In the genomic region with DNA sequence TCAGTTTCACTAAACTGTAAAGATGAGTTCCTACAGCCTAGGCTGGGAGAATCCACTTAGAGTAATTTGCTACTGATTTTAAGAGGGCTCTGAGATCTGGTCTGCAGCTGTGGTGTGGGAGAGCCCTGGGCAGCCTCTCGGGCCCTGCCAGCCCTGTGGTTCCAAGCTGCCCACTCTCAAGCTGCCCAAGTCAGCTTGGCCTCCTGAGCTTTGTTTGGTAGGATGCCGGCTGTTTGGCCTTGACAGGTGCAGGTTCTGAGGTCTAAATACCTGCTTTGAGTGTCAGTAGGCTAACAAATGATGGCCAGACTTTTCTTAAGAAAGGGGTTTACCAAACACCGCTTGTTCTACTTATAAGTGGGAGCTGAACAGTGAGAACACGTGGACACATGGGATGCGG, we compare ENCODE assay signal across 20 cellular contexts.
"Had no signal": no experiment of that assay in that cellular context is flagged by ENCODE, and none has a peak within 500 bp of the region (broad histone marks: within the 10 kb centered on the region; RNA-seq: fewer than 3 reads in every experiment).

No MANE protein-coding gene starts in this region.

- H3K4me3 ChIP-seq: MG63, SJSA1, SK-N-MC had no signal

- ATAC-seq: HepG2 had no signal

- DNase-seq: IMR-90, Karpas-422, KG1, MG63, NCI-H1092 treated with DMSO at 0.1 percent for 48 hours, NCI-H1436 treated with DMSO at 0.1 percent for 48 hours, NCI-H1694, NCI-H187 treated with DMSO at 0.1 percent for 48 hours, NCI-H2029 treated with DMSO at 0.1 percent for 48 hours, NCI-H2107, NCI-H2227 treated with DMSO at 0.1 percent for 48 hours, NCI-H524, NCI-H526 treated with DMSO at 0.1 percent for 48 hours, NCI-H748 treated with DMSO at 0.1 percent for 48 hours, Right ventricle myocardium superior, RPMI8226, SIG-M5 had no signal

- H3K27ac ChIP-seq: SJSA1 had no signal

- H3K27me3 ChIP-seq: MG63, SJSA1 had no signal

- H3K9me3 ChIP-seq: SJSA1 had no signal

- H3K36me3 ChIP-seq: MG63, SJSA1 had no signal
